11 cellular contexts compared by ENCODE assay signal in the genomic region with DNA sequence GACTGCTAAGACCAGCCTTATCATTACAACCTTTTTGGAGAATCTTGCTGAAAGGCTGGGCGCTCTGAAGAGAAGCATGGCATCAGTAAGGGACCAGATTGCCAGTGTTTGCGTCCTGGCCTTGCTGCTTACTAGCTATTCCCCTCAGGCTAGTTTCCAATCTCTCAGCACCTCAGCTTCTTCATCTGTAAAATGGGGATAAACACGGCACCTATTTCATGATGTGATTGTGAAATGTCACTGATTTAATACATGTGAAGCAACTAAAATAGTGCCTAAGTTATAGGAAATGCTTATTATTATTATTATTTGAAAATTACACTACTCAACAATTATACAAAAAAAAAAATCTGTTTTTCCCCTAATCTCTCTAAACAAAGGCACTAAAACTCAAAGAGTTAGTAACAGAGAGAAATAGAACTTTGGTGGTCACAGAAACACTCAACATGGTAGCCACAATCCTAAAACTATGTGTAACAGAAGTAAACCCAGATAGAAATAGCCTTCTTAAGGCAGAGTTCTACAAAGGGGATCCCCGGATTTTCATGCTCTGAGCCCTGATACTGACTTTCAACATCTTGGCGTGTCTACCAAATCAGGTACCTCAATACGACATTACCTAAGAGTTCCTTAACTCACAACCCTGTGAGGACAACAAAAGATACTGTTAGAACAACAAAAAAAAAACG.
A peak's percentile ranks its signal among the peaks of the same experiment; 100 is the strongest.
DNase-seq lines count a peak whose midpoint lies in the region; ATAC-seq and TF ChIP-seq lines count a peak whose summit lies in the region.
"Had no signal": no experiment of that assay in that cellular context is flagged by ENCODE, and none has a peak within 500 bp of the region (broad histone marks: within the 10 kb centered on the region; RNA-seq: fewer than 3 reads in every experiment).

No MANE protein-coding gene starts in this region.

- H3K27me3 Mint-ChIP-seq in T-helper 1 cell treated with Interleukin-12 subunit alpha and Interleukin-12 subunit beta and Interleukin-4 antibody, amounts not matched to agents 30 μg/mL and 1 μg/mL, for 36 hours (ENCODE audit: low read depth): peaks cover 6% of the 10 kb centered on the region
- no peaks in the 10 kb centered on the region for H3K27me3 Mint-ChIP-seq in natural killer cell (ENCODE audit: low read depth in 2 of 2)
- H3K27me3 Mint-ChIP-seq: brain had no signal

- peak; percentile 36 for ATAC-seq in GM21528 (IDR thresholded peaks at IDR 0.05; ENCODE audit: low FRiP score, unreplicated experiment)
- ATAC-seq in HG03565 (IDR thresholded peaks at IDR 0.05; ENCODE audit: unreplicated experiment): peak; percentile 22
- ATAC-seq in natural killer cell: peak in 2 of 3 donors; percentile 5 to 22
- ATAC-seq in GM21447 (IDR thresholded peaks at IDR 0.05; ENCODE audit: unreplicated experiment): no peak

- no peak for DNase-seq in T-helper 1 cell
- DNase-seq in natural killer cell: no peak
- DNase-seq in 8988T: no peak
- no peak for DNase-seq in activated CD4-positive, CD25-positive, alpha-beta regulatory T cell treated with anti-CD3 and anti-CD28 coated beads, Interleukin-2, amount 50 U/mL, for 72 hours
- DNase-seq: activated B cell treated with CpG ODN at 0.5 μM for 24 hours, NCI-H1694 had no signal

- no peaks in the 10 kb centered on the region for H3K9me3 Mint-ChIP-seq in T-helper 1 cell treated with Interleukin-12 subunit alpha and Interleukin-12 subunit beta and Interleukin-4 antibody, amounts not matched to agents 30 μg/mL and 1 μg/mL, for 36 hours
- no peaks in the 10 kb centered on the region for H3K9me3 Mint-ChIP-seq in natural killer cell
- H3K9me3 Mint-ChIP-seq: activated B cell treated with CpG ODN at 0.5 μM for 24 hours, brain had no signal

- peak overlapping the region; percentile 72 for H3K27ac Mint-ChIP-seq in T-helper 1 cell treated with Interleukin-12 subunit alpha and Interleukin-12 subunit beta and Interleukin-4 antibody, amounts not matched to agents 30 μg/mL and 1 μg/mL, for 36 hours
- peak overlapping the region; percentile 77 to 78 for H3K27ac Mint-ChIP-seq in natural killer cell
- H3K27ac Mint-ChIP-seq: activated B cell treated with CpG ODN at 0.5 μM for 24 hours, brain had no signal

- peak overlapping the region; percentile 70 for H3K4me3 Mint-ChIP-seq in T-helper 1 cell treated with Interleukin-12 subunit alpha and Interleukin-12 subunit beta and Interleukin-4 antibody, amounts not matched to agents 30 μg/mL and 1 μg/mL, for 36 hours
- H3K4me3 Mint-ChIP-seq in natural killer cell: peak overlapping the region; percentile 63
- H3K4me3 Mint-ChIP-seq: brain had no signal

- TF ChIP-seq CTCF in natural killer cell (IDR thresholded peaks at IDR 0.05): no peak

- peaks cover 37% of the 10 kb centered on the region for H3K4me1 Mint-ChIP-seq in T-helper 1 cell treated with Interleukin-12 subunit alpha and Interleukin-12 subunit beta and Interleukin-4 antibody, amounts not matched to agents 30 μg/mL and 1 μg/mL, for 36 hours (ENCODE audit: low read depth)
- H3K4me1 Mint-ChIP-seq in natural killer cell: peaks cover 38% of the 10 kb centered on the region in 2 donors

- intact Hi-C loops in natural killer cell (cut with micrococcal nuclease): loop anchor here (2.0 kb wide), 1 partner anchor 52 kb away; no protein-coding TSS in a partner anchor

- H3K36me3 Mint-ChIP-seq in T-helper 1 cell treated with Interleukin-12 subunit alpha and Interleukin-12 subunit beta and Interleukin-4 antibody, amounts not matched to agents 30 μg/mL and 1 μg/mL, for 36 hours (ENCODE audit: low read depth): no peaks in the 10 kb centered on the region
- no peaks in the 10 kb centered on the region for H3K36me3 Mint-ChIP-seq in natural killer cell
- H3K36me3 Mint-ChIP-seq: brain had no signal
